Comparison of ENCODE assay signal across 8 cellular contexts in the genomic region with DNA sequence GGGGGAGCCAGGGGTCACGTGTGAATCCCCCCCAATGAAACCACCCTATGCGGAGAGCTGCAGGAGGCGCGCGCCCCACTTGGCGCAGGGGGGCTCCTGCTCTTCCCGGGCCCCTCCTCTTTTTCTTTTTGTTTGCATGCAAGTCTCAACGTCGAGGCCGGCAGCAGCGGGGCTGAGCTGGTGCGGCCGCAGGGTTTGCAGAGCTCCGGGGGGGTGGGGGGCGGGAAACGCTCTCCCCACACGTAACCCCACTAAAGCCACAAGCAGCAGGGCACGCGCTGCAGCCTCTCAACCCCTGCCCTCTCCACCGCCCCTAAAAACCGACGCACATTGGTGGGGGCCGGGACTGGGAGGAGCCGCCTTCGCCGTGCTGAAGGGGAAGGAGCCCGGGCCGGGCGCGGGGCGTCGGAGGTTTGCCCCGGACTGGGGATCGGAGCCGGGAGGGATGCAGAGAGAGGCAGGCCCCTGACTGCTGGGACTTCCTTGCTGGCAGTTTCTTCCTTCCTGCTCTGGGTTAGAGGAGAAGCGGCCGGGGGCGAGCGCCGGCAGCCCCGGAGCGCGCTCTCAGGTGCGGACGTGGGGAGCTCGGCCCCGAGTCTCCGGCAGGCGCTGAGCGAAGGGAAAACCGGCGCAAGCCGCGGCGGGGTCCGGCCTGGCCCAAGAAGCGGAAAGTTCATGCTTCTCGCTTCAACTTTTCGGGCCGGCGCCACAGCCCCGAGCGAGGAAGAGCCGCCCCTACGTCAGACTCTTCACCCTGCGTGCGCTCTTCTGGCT. TPM values are rescaled to one million over a fixed set of nuclear protein-coding genes. Genes with fewer than 3 reads are reported as not detected.
DNase-seq lines count a peak whose midpoint lies in the region; ATAC-seq and TF ChIP-seq lines count a peak whose summit lies in the region.

No MANE protein-coding gene starts in this region.

- H3K27me3 ChIP-seq in heart right ventricle (peaks cover 0 to 45% (median 0%) of the 10 kb centered on the region in 7 donors), rectal smooth muscle tissue (ENCODE audit: control insufficient read depth, insufficient read depth, low read length) (no peaks in the 10 kb centered on the region)

- TF ChIP-seq CTCF in RWPE1 (conservative IDR thresholded peaks at IDR 0.05; ENCODE audit: low read depth) (no peak), heart right ventricle (IDR thresholded peaks at IDR 0.05) (no peak)

- 0 to 1% methylated on average over 59 to 67 of the region's 67 CpGs for WGBS in heart right ventricle, 2 donors

- H3K4me3 ChIP-seq in heart right ventricle (peak overlapping the region; percentile 75 to 97 (median 90)), rectal smooth muscle tissue (ENCODE audit: low read length) (peak overlapping the region; percentile 86)

- POLR2A ChIA-PET in RWPE1 (lab: Yijun Ruan, JAX; ENCODE audit: low non-redundant PET): no interaction called here

- peak; percentile 51 for DNase-seq in SKM-1 treated with dmso at 0.1 percent for 144 hours (lab: John Stamatoyannopoulos, UW; ENCODE audit: unreplicated experiment)
- no peak for DNase-seq in SKM-1 (lab: John Stamatoyannopoulos, UW; ENCODE audit: unreplicated experiment)
- no peak for DNase-seq in RWPE1 (ENCODE audit: low spot score)
- DNase-seq in activated gamma-delta T cell treated with Interleukin-2 at 50 U/mL for 16 hours: peak; percentile 83
- peak; percentile 60 to 71 for DNase-seq in heart right ventricle
- DNase-seq in NCI-H226: no peak

- peak overlapping the region; percentile 15; the same call in 1 of the 2 replicates for H3K27ac ChIP-seq in RWPE1
- H3K27ac ChIP-seq in heart right ventricle: peak overlapping the region; percentile 82 to 99 (median 94)
- H3K27ac ChIP-seq in rectal smooth muscle tissue (ENCODE audit: low read depth, low read length): peak overlapping the region; percentile 85

- CTCF ChIA-PET in RWPE1 (lab: Yijun Ruan, JAX): interaction anchor here (0.6 to 0.7 kb wide), 2 partner anchors 90 to 125 kb away, joined by 3 to 5 read pairs; no protein-coding TSS in a partner anchor

- H3K9ac ChIP-seq in rectal smooth muscle tissue (ENCODE audit: low read length): peak overlapping the region; percentile 34

- intact Hi-C loops in heart right ventricle (cut with DNase I): loop anchor here in 9 of 10 donors (5.0 to 10.0 kb wide), 8 partner anchors 113 to 333 kb away; partner anchors contain the start of gene LCLAT1 (in 2 of the 9)

- H3K9me3 ChIP-seq in heart right ventricle: no peaks in the 10 kb centered on the region

- peak; percentile 29 for ATAC-seq in HG03342 (IDR thresholded peaks at IDR 0.05; ENCODE audit: unreplicated experiment)
- peak; percentile 11 to 50 (median 25) for ATAC-seq in heart right ventricle

- H3K36me3 ChIP-seq in heart right ventricle (peaks cover 0 to 30% (median 21%) of the 10 kb centered on the region in 9 donors), rectal smooth muscle tissue (ENCODE audit: control insufficient read depth, insufficient read depth, low read length) (no peaks in the 10 kb centered on the region)

- peaks cover 9 to 59% (median 49%) of the 10 kb centered on the region in 9 donors for H3K4me1 ChIP-seq in heart right ventricle
- no peaks in the 10 kb centered on the region for H3K4me1 ChIP-seq in rectal smooth muscle tissue (ENCODE audit: control insufficient read depth, insufficient read depth, low read length)

RNA-seq across cellular contexts. Expression of gene LBH, which starts 0.9 kb away (rescaled TPM):
- 100 to 1,000 TPM; 110 to 204 (median 156) TPM for total RNA-seq in heart right ventricle
- 10 to 100 TPM; 35.9 to 84.8 TPM for polyA plus RNA-seq in heart right ventricle

Comparison
In these comparisons a context has a peak if more than half of its experiments do, and no peak if none do; other contexts are left out.
1. DNase-seq: peak in SKM-1 treated with dmso at 0.1 percent for 144 hours (single experiment), activated gamma-delta T cell treated with Interleukin-2 at 50 U/mL for 16 hours (single experiment) and heart right ventricle (2 of 2); none in SKM-1 (single experiment), RWPE1 (single experiment) and NCI-H226 (single experiment).
2. H3K27ac ChIP-seq: peak in every context shown above with its lines; median percentile 94 in heart right ventricle; 85 in rectal smooth muscle tissue; 15 in RWPE1.